In the genomic region with DNA sequence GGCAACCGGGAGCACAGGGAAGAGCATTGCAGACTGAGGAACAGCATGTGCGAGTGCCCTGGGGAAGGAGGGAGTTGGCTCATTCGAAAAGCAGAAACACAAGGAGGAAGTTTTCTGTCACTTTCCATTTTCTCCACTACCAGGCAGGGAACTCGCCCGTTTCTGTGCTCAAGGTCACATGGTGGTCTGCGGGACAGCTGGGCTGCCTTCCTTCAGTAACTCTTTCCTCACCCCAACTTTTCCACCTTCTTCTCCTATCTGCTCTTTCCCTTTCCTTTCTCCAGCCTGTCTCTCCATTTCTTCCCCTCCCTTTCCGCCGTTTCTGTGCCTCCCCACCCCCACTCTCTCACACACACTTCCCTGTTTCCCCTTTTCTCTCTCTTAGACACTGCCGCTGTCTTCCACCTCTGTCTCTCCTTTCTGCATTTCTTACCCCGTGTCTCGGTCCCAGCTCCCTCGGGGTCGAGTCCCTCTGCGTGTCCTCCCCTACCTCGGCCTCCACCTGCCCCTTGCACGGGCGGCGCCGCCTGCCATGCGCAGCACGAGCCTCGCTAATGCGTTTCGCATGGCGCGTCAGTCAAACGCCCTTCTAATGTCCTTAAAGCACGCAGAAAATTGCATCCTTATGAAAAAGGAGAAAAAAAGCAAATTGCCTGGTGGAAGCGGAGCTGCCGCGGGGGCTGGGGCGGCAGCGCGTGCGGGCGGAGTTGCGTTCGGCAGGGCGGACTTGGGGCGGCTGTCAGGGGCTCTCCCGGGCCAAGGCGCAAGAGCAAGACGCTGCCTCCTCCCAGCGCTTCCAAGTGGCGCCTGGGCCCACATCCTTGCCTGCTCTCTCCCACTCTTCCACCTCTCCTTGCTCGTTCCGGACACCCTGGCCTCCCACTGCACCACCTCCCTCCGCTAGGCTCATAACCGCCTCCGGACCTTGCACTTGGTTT, we compare ENCODE assay signal across 10 cellular contexts. TPM values are rescaled to one million over a fixed set of nuclear protein-coding genes. Genes with fewer than 3 reads are reported as not detected.
A peak's percentile ranks its signal among the peaks of the same experiment; 100 is the strongest.
DNase-seq lines count a peak whose midpoint lies in the region; ATAC-seq and TF ChIP-seq lines count a peak whose summit lies in the region.
"Had no signal": no experiment of that assay in that cellular context is flagged by ENCODE, and none has a peak within 500 bp of the region (broad histone marks: within the 10 kb centered on the region; RNA-seq: fewer than 3 reads in every experiment).

No MANE protein-coding gene starts in this region.

- no peak overlapping the region for H3K9ac ChIP-seq in HUES64 (ENCODE audit: low read depth, low read length)
- H3K9ac ChIP-seq in SK-N-MC (ENCODE audit: insufficient read length): no peak overlapping the region

- H3K36me3 ChIP-seq in HUES64 (ENCODE audit: insufficient read depth, low read length) (no peaks in the 10 kb centered on the region), SK-N-MC (ENCODE audit: insufficient read depth, low read length) (no peaks in the 10 kb centered on the region), right atrium auricular region (no peaks in the 10 kb centered on the region)

- H3K27me3 ChIP-seq in HUES64 (ENCODE audit: insufficient read depth, low read length) (peaks cover 99% of the 10 kb centered on the region), right atrium auricular region (peaks cover 26 to 51% of the 10 kb centered on the region in 2 donors)

- H3K4me1 ChIP-seq in HUES64 (ENCODE audit: insufficient read depth, low read length) (peaks cover 26% of the 10 kb centered on the region), right atrium auricular region (peaks cover 0 to 20% of the 10 kb centered on the region in 2 donors)

- DNase-seq in SK-N-MC (ENCODE audit: low read depth, low spot score) (no peak), right atrium auricular region (ENCODE audit: low spot score) (no peak), retina (peak; percentile 67), KG1 (lab: John Stamatoyannopoulos, UW) (no peak)

- H3K4me3 ChIP-seq in HUES64 (ENCODE audit: low read length) (peak overlapping the region; percentile 35), SK-N-MC (peak overlapping the region; percentile 67), right atrium auricular region (peak overlapping the region; percentile 11 to 33)

- H3K27ac ChIP-seq in HUES64 (ENCODE audit: low read depth, low read length) (no peak overlapping the region), SK-N-MC (no peak overlapping the region), right atrium auricular region (no peak overlapping the region)

- TF ChIP-seq CTCF in right atrium auricular region (IDR thresholded peaks at IDR 0.05): no peak

- ATAC-seq in HG02588 (IDR thresholded peaks at IDR 0.05; ENCODE audit: unreplicated experiment) (no peak), GM18909 (IDR thresholded peaks at IDR 0.05; ENCODE audit: poor library complexity, unreplicated experiment) (no peak), GM19324 (IDR thresholded peaks at IDR 0.05; ENCODE audit: low FRiP score, unreplicated experiment) (no peak)

- H3K9me3 ChIP-seq in HUES64 (ENCODE audit: insufficient read depth, low read depth, low read length) (no peaks in the 10 kb centered on the region), SK-N-MC (ENCODE audit: low read depth, low read length) (no peaks in the 10 kb centered on the region), right atrium auricular region (no peaks in the 10 kb centered on the region)

- 1% methylated on average over 50 of the region's 50 CpGs for WGBS in HUES64

RNA-seq across cellular contexts. Expression of gene BARX1, which starts 9.5 kb away (rescaled TPM):
- polyA plus RNA-seq in HUES64 (2013, experiment 1 of 2): 0.95 TPM
- polyA plus RNA-seq in HUES64 (2013, experiment 2 of 2): 1.9 TPM
- total RNA-seq in right atrium auricular region: not detected
- total RNA-seq: glomerular endothelial cell, HT-29 had no signal
